In genomic region chr3:197297020-197297419, GRCh38 we compare ENCODE assay signal across 1 cellular context.
TF ChIP-seq lines count a peak whose summit lies in the region.

No MANE protein-coding gene starts in this region.

TF ChIP-seq in GM23338, 12 proteins besides CTCF, POLR2A, EP300 and RAD21 (continued from another document):
- TF ChIP-seq POLR2AphosphoS5 (IDR thresholded peaks at IDR 0.05; ENCODE audit: low read depth) (no peak), ZNF114 (CRISPR knock-in tag; IDR thresholded peaks at IDR 0.05) (no peak), ZNF331 (CRISPR knock-in tag; IDR thresholded peaks at IDR 0.05; ENCODE audit: low read depth) (no peak), STAT1 (IDR thresholded peaks at IDR 0.05; ENCODE audit: unreplicated experiment) (no peak), EZH2phosphoT487 (IDR thresholded peaks at IDR 0.05; ENCODE audit: unreplicated experiment) (no peak), NANOG (IDR thresholded peaks at IDR 0.05; ENCODE audit: borderline replicate concordance) (no peak), EZH2 (IDR thresholded peaks at IDR 0.05; ENCODE audit: low read depth, unreplicated experiment) (no peak)
- TF ChIP-seq, protein P1, sequence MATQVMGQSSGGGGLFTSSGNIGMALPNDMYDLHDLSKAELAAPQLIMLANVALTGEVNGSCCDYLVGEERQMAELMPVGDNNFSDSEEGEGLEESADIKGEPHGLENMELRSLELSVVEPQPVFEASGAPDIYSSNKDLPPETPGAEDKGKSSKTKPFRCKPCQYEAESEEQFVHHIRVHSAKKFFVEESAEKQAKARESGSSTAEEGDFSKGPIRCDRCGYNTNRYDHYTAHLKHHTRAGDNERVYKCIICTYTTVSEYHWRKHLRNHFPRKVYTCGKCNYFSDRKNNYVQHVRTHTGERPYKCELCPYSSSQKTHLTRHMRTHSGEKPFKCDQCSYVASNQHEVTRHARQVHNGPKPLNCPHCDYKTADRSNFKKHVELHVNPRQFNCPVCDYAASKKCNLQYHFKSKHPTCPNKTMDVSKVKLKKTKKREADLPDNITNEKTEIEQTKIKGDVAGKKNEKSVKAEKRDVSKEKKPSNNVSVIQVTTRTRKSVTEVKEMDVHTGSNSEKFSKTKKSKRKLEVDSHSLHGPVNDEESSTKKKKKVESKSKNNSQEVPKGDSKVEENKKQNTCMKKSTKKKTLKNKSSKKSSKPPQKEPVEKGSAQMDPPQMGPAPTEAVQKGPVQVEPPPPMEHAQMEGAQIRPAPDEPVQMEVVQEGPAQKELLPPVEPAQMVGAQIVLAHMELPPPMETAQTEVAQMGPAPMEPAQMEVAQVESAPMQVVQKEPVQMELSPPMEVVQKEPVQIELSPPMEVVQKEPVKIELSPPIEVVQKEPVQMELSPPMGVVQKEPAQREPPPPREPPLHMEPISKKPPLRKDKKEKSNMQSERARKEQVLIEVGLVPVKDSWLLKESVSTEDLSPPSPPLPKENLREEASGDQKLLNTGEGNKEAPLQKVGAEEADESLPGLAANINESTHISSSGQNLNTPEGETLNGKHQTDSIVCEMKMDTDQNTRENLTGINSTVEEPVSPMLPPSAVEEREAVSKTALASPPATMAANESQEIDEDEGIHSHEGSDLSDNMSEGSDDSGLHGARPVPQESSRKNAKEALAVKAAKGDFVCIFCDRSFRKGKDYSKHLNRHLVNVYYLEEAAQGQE (IDR thresholded peaks at IDR 0.05; ENCODE audit: unreplicated experiment), result no peak
